ENCODE assay signal across 8 cellular contexts in the genomic region with DNA sequence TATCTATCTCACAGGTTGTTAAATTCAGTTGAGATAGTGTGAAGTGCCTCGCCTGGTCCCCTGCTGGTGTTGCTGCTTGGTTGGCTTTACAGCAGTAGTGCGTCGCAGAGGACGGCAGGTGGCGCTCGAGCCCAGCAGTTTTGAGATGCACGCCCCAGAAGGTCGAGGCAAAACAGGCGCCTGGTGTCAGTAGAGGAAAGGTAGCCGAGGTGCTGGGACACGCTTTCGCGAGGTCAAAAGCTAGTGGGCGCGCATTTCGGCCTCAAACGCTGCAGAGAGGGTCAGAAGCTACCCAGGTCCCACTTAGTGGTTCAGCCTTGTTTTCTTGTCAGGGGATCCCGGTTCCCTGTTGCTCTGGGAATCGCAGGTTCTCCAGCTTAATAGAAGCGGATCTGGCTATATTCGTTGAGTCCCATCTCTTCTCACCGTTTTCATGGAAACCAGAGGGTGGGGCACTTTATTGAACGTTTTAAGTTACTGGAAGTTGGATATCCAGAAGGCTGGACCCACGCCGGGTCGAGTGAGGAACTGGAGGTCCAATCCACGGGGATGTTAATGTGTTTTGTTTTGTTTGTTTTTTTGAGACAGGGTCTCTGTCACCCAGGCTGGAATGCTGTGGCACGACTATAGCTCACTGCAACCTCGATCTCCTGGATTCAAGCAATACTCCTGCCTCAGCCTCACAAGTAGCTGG. TPM values are rescaled to one million over a fixed set of nuclear protein-coding genes. Genes with fewer than 3 reads are reported as not detected.
DNase-seq lines count a peak whose midpoint lies in the region; ATAC-seq and TF ChIP-seq lines count a peak whose summit lies in the region.

No MANE protein-coding gene starts in this region.

- H3K36me3 ChIP-seq in neutrophil: no peaks in the 10 kb centered on the region

- no peaks in the 10 kb centered on the region for H3K27me3 Mint-ChIP-seq in Calu3 (ENCODE audit: unreplicated experiment)

- no peak overlapping the region for H3K27ac ChIP-seq in neutrophil

- H3K9me3 ChIP-seq in neutrophil: no peaks in the 10 kb centered on the region

- peaks cover 36% of the 10 kb centered on the region for H3K27me3 ChIP-seq in neutrophil

- H3K4me3 ChIP-seq in fibroblast of the aortic adventitia (ENCODE audit: low read depth, low read length): peak overlapping the region; percentile 48
- H3K4me3 ChIP-seq in neutrophil (ENCODE audit: low read depth in 1 of 2, low read length in 1 of 2): no peak overlapping the region

- DNase-seq in Calu3 (peak; percentile 91), M059J (ENCODE audit: low read depth) (peak; percentile 80), RPMI7951 (ENCODE audit: low read depth) (peak; percentile 69), fibroblast of the aortic adventitia (ENCODE audit: low read depth) (peak; percentile 77), stromal cell of bone marrow (ENCODE audit: low read depth) (peak; percentile 63)
- DNase-seq in activated T-helper 1 cell treated with anti-CD3 and anti-CD28 coated beads, Interleukin-2, amount 50 U/mL, for 16 hours (ENCODE audit: low read depth in 1 of 2, low spot score in 1 of 2): peak; percentile 82 to 86

- CTCF ChIA-PET in Calu3 (lab: Charles Lee): interaction anchor here (0.6 to 2.6 kb wide), 10 partner anchors 8 to 655 kb away, joined by 3 to 8 read pairs (median 3); no protein-coding TSS in a partner anchor

- H3K9me3 Mint-ChIP-seq in Calu3 (ENCODE audit: low read depth, unreplicated experiment): peaks cover 9% of the 10 kb centered on the region

- H3K4me1 Mint-ChIP-seq in Calu3 (ENCODE audit: low read depth, unreplicated experiment): peaks cover 28% of the 10 kb centered on the region

- H3K4me1 ChIP-seq in neutrophil (ENCODE audit: control insufficient read depth in 1 of 2, insufficient read depth in 1 of 2, low read depth in 1 of 2, low read length in 1 of 2): peaks cover 15 to 16% of the 10 kb centered on the region in 2 experiments

- TF ChIP-seq CTCF in Calu3 (IDR thresholded peaks at IDR 0.05; ENCODE audit: unreplicated experiment): peak; percentile 95
- TF ChIP-seq CTCF in fibroblast of the aortic adventitia (IDR thresholded peaks at IDR 0.05; ENCODE audit: insufficient read depth, low read length): peak; percentile 97
- peak; percentile 81 for TF ChIP-seq CTCF in neutrophil (IDR thresholded peaks at IDR 0.05)

- peak overlapping the region; percentile 99 for H3K4me3 Mint-ChIP-seq in Calu3 (ENCODE audit: low read depth, unreplicated experiment)

- intact Hi-C loops in Calu3 (cut with micrococcal nuclease; ENCODE audit: unreplicated experiment): loop anchor here (5.0 to 10.0 kb wide), 3 partner anchors 276 to 596 kb away; a partner anchor contains a TSS

- peaks cover 31% of the 10 kb centered on the region for H3K36me3 Mint-ChIP-seq in Calu3 (ENCODE audit: insufficient read depth, unreplicated experiment)

- peak overlapping the region; percentile 54 for H3K27ac Mint-ChIP-seq in Calu3 (ENCODE audit: unreplicated experiment)

- peak; percentile 73 for ATAC-seq in GM21825 (IDR thresholded peaks at IDR 0.05; ENCODE audit: unreplicated experiment)

- no TSS peak for BruUV-seq in Calu3 (replicated peaks; lab: Mats Ljungman, UMichigan)

RNA-seq across cellular contexts. Expression of a gene that starts 10.3 kb away (rescaled TPM):
- total RNA-seq in Calu3 (2022) (30.4 and 32.1 TPM in 2 replicates), fibroblast of the aortic adventitia (ENCODE audit: low replicate concordance) (23.9 and 28.9 TPM in 2 replicates)
- total RNA-seq in M059J (2014; rRNA removed; shearing (Covaris generic)): 20.5 and 22.0 TPM in 2 replicates
- 16.3 and 18.4 TPM in 2 replicates for total RNA-seq in RPMI7951 (2014; rRNA removed; shearing (Covaris generic))
